In genomic region chr1:181344091-181344490, GRCh38 we compare ENCODE assay signal across 21 cellular contexts.
DNase-seq lines count a peak whose midpoint lies in the region; ATAC-seq and TF ChIP-seq lines count a peak whose summit lies in the region.
"Had no signal": no experiment of that assay in that cellular context is flagged by ENCODE, and none has a peak within 500 bp of the region (broad histone marks: within the 10 kb centered on the region; RNA-seq: fewer than 3 reads in every experiment).

No MANE protein-coding gene starts in this region.

- H3K9ac ChIP-seq in neural cell (ENCODE audit: low read length) = peak overlapping the region; percentile 73

- no peaks in the 10 kb centered on the region for H3K36me3 Mint-ChIP-seq in CD4-positive, CD25-positive, alpha-beta regulatory T cell
- H3K36me3 Mint-ChIP-seq in activated T-cell treated with anti-CD3 and anti-CD28 coated beads, Interleukin-2, amount 50 U/mL, for 72 hours (ENCODE audit: insufficient read depth in 2 of 2) = no peaks in the 10 kb centered on the region
- H3K36me3 Mint-ChIP-seq: CD8-positive, alpha-beta memory T cell had no signal

- H3K27ac Mint-ChIP-seq in CD4-positive, CD25-positive, alpha-beta regulatory T cell = peak overlapping the region in 2 of 3 donors; percentile 27 to 63
- no peak overlapping the region for H3K27ac Mint-ChIP-seq in activated T-cell treated with anti-CD3 and anti-CD28 coated beads, Interleukin-2, amount 50 U/mL, for 72 hours
- H3K27ac Mint-ChIP-seq: CD8-positive, alpha-beta memory T cell had no signal

- H3K9me3 Mint-ChIP-seq in CD4-positive, CD25-positive, alpha-beta regulatory T cell = no peaks in the 10 kb centered on the region
- no peaks in the 10 kb centered on the region for H3K9me3 Mint-ChIP-seq in activated T-cell treated with anti-CD3 and anti-CD28 coated beads, Interleukin-2, amount 50 U/mL, for 72 hours

- no peaks in the 10 kb centered on the region for H3K27me3 Mint-ChIP-seq in CD4-positive, CD25-positive, alpha-beta regulatory T cell
- H3K27me3 Mint-ChIP-seq in activated T-cell treated with anti-CD3 and anti-CD28 coated beads, Interleukin-2, amount 50 U/mL, for 72 hours (ENCODE audit: low read depth) = no peaks in the 10 kb centered on the region

- H3K4me1 Mint-ChIP-seq in CD4-positive, CD25-positive, alpha-beta regulatory T cell = peaks cover 0 to 13% (median 2%) of the 10 kb centered on the region in 4 donors
- peaks cover 22% of the 10 kb centered on the region for H3K4me1 Mint-ChIP-seq in activated T-cell treated with anti-CD3 and anti-CD28 coated beads, Interleukin-2, amount 50 U/mL, for 72 hours (ENCODE audit: low read depth)

- no peak overlapping the region for H3K27ac ChIP-seq in CD4-positive, CD25-positive, alpha-beta regulatory T cell (ENCODE audit: insufficient read depth, low read length, poor library complexity, severe bottlenecking)
- H3K27ac ChIP-seq in RWPE2 (ENCODE audit: poor library complexity, severe bottlenecking) (no peak overlapping the region), epithelial cell of prostate (no peak overlapping the region), neural cell (ENCODE audit: low read length) (peak overlapping the region; percentile 98)
- H3K27ac ChIP-seq: C4-2B, PC-9 had no signal

- no peaks in the 10 kb centered on the region for H4K20me1 ChIP-seq in neural cell (ENCODE audit: insufficient read depth)

- DNase-seq in CD4-positive, CD25-positive, alpha-beta regulatory T cell = no peak
- DNase-seq in RWPE2 (ENCODE audit: low spot score) (no peak), epithelial cell of prostate (ENCODE audit: low read depth, low spot score) (peak; percentile 29), T-helper 1 cell (no peak)
- DNase-seq in activated T-cell treated with anti-CD3 and anti-CD28 coated beads, Interleukin-2, amount 50 U/mL, for 72 hours = no peak
- DNase-seq: Calu3; CD8-positive, alpha-beta memory T cell; DMS79 treated with DMSO at 0.1 percent for 48 hours; GF-D8; HCEC 1CT; NCI-H1436; NCI-H187; NCI-H2081 treated with DMSO at 0.1 percent for 48 hours; NCI-H524; NCI-H748 treated with DMSO at 0.1 percent for 48 hours; NK-92 treated with Interleukin-12 subunit alpha and Interleukin-12 subunit beta, amount 100 ng/mL, for 24 hours; PC-9; SHP77 treated with DMSO at 0.1 percent for 48 hours had no signal

- H3F3A ChIP-seq in neural cell (ENCODE audit: insufficient read depth, low read length, poor library complexity, severe bottlenecking) = peaks cover 13% of the 10 kb centered on the region

- no peaks in the 10 kb centered on the region for H3K36me3 ChIP-seq in CD4-positive, CD25-positive, alpha-beta regulatory T cell (ENCODE audit: control insufficient read depth, insufficient read depth, low read length)
- no peaks in the 10 kb centered on the region for H3K36me3 ChIP-seq in RWPE2 (ENCODE audit: low read depth)
- H3K36me3 ChIP-seq in neural cell (ENCODE audit: insufficient read depth, low read length) = no peaks in the 10 kb centered on the region

- no peak overlapping the region for H2AFZ ChIP-seq in neural cell (ENCODE audit: low read depth, low read length)
- H2AFZ ChIP-seq: PC-9 had no signal

- no peak overlapping the region for H3K4me2 ChIP-seq in neural cell (ENCODE audit: low read length)
- H3K4me2 ChIP-seq: PC-9 had no signal

- TF ChIP-seq CTCF in RWPE2 (IDR thresholded peaks at IDR 0.05; ENCODE audit: poor library complexity, severe bottlenecking) (no peak), neural cell (IDR thresholded peaks at IDR 0.05; ENCODE audit: poor library complexity, severe bottlenecking) (no peak)

- no peak overlapping the region for H3K4me3 Mint-ChIP-seq in CD4-positive, CD25-positive, alpha-beta regulatory T cell
- no peak overlapping the region for H3K4me3 Mint-ChIP-seq in activated T-cell treated with anti-CD3 and anti-CD28 coated beads, Interleukin-2, amount 50 U/mL, for 72 hours
- H3K4me3 Mint-ChIP-seq: CD8-positive, alpha-beta memory T cell had no signal

- no peaks in the 10 kb centered on the region for H3K27me3 ChIP-seq in CD4-positive, CD25-positive, alpha-beta regulatory T cell (ENCODE audit: control insufficient read depth, insufficient read depth, low read length)
- no peaks in the 10 kb centered on the region for H3K27me3 ChIP-seq in RWPE2 (ENCODE audit: insufficient read depth, poor library complexity, severe bottlenecking)
- H3K27me3 ChIP-seq in neural cell (ENCODE audit: insufficient read depth, low read depth, low read length) = no peaks in the 10 kb centered on the region

- H3K79me2 ChIP-seq in neural cell (replicated peaks; ENCODE audit: insufficient read depth, low read length) = no peaks in the 10 kb centered on the region

- no peaks in the 10 kb centered on the region for H3K9me3 ChIP-seq in CD4-positive, CD25-positive, alpha-beta regulatory T cell (ENCODE audit: control insufficient read depth in 2 of 2, low read length in 2 of 2)
- H3K9me3 ChIP-seq in RWPE2 (ENCODE audit: severe bottlenecking) = peaks cover 3% of the 10 kb centered on the region
- H3K9me3 ChIP-seq in neural cell (ENCODE audit: low read length) = no peaks in the 10 kb centered on the region

- H3K4me3 ChIP-seq in CD4-positive, CD25-positive, alpha-beta regulatory T cell (ENCODE audit: low read depth, low read length) = no peak overlapping the region
- no peak overlapping the region for H3K4me3 ChIP-seq in RWPE2 (ENCODE audit: severe bottlenecking)
- H3K4me3 ChIP-seq in neural cell (ENCODE audit: low read length) = peak overlapping the region; percentile 53
- H3K4me3 ChIP-seq: PC-9 had no signal

- H3K9me2 ChIP-seq in neural cell (ENCODE audit: insufficient read depth, low read length) = no peaks in the 10 kb centered on the region

- no peak for ATAC-seq in CD4-positive, CD25-positive, alpha-beta regulatory T cell (ENCODE audit: low read depth in 2 of 2)
- ATAC-seq in RWPE2 (ENCODE audit: low read depth) = peak; percentile 80
- ATAC-seq in activated T-cell treated with anti-CD3 and anti-CD28 coated beads, Interleukin-2, amount 50 U/mL, for 72 hours (replicated peaks in 1 of 2) = no peak
- no peak for ATAC-seq in HG02981 (IDR thresholded peaks at IDR 0.05; ENCODE audit: unreplicated experiment)

- TF ChIP-seq EP300 in neural cell (conservative IDR thresholded peaks at IDR 0.05; ENCODE audit: poor library complexity, severe bottlenecking) = no peak

- TF ChIP-seq RAD21 in neural cell (conservative IDR thresholded peaks at IDR 0.05) = no peak

- H3K4me1 ChIP-seq in CD4-positive, CD25-positive, alpha-beta regulatory T cell (ENCODE audit: control insufficient read depth, insufficient read depth, low read length, poor library complexity, severe bottlenecking) = no peaks in the 10 kb centered on the region
- H3K4me1 ChIP-seq in RWPE2 (ENCODE audit: insufficient read depth, poor library complexity, severe bottlenecking) = peaks cover 8% of the 10 kb centered on the region

TF ChIP-seq in neural cell, 6 proteins besides CTCF, POLR2A, EP300 and RAD21:
- TF ChIP-seq REST (IDR thresholded peaks at IDR 0.05; ENCODE audit: borderline replicate concordance) = no peak
- no peak for TF ChIP-seq SMC3 (conservative IDR thresholded peaks at IDR 0.05; ENCODE audit: poor library complexity)
